In genomic region chr15:23304800-23305199, GRCh38 we compare ENCODE assay signal across 11 cellular contexts. TPM values are rescaled to one million over a fixed set of nuclear protein-coding genes. Genes with fewer than 3 reads are reported as not detected.
DNase-seq lines count a peak whose midpoint lies in the region; ATAC-seq and TF ChIP-seq lines count a peak whose summit lies in the region.
"Not testable (repeated sequence)": the region's sequence is repeated elsewhere in the genome, so short reads cannot be mapped to it uniquely, and the experiment has no call there.
"Had no signal": no experiment of that assay in that cellular context is flagged by ENCODE, and none has a peak within 500 bp of the region (broad histone marks: within the 10 kb centered on the region; RNA-seq: fewer than 3 reads in every experiment).

No MANE protein-coding gene starts in this region.

- POLR2A ChIA-PET in T-cell (lab: Charles Lee), result not testable (repeated sequence)

- H3K27me3 Mint-ChIP-seq in CD4-positive, CD25-positive, alpha-beta regulatory T cell; T-cell; activated naive CD4-positive, alpha-beta T cell treated with anti-CD3 and anti-CD28 coated beads, Interleukin-2, amount 50 U/mL, for 24 hours: not testable (repeated sequence)

- H3K36me3 Mint-ChIP-seq in CD4-positive, CD25-positive, alpha-beta regulatory T cell; activated naive CD4-positive, alpha-beta T cell treated with anti-CD3 and anti-CD28 coated beads, Interleukin-2, amount 50 U/mL, for 24 hours: not testable (repeated sequence)
- peaks cover 25% of the 10 kb centered on the region for H3K36me3 Mint-ChIP-seq in T-cell

- H2AFZ ChIP-seq in neural cell (ENCODE audit: low read depth, low read length), result not testable (repeated sequence)

- not testable (repeated sequence) for TF ChIP-seq CTCF in dorsolateral prefrontal cortex (IDR thresholded peaks at IDR 0.05 in 54 of 56, conservative IDR thresholded peaks at IDR 0.05 in 2 of 56; ENCODE audit: low read depth in 1 of 56, partially characterized antibody in 56 of 56); neural cell (IDR thresholded peaks at IDR 0.05; ENCODE audit: poor library complexity, severe bottlenecking); thoracic aorta (IDR thresholded peaks at IDR 0.05)

- not testable (repeated sequence) for H3K9me3 Mint-ChIP-seq in CD4-positive, CD25-positive, alpha-beta regulatory T cell; T-cell; activated naive CD4-positive, alpha-beta T cell treated with anti-CD3 and anti-CD28 coated beads, Interleukin-2, amount 50 U/mL, for 24 hours

- not testable (repeated sequence) for H4K20me1 ChIP-seq in neural cell (ENCODE audit: insufficient read depth)

- H3K27ac ChIP-seq in CD4-positive, CD25-positive, alpha-beta regulatory T cell (ENCODE audit: insufficient read depth, low read length, poor library complexity, severe bottlenecking); HUES64 (ENCODE audit: low read depth, low read length); iPS-20b (ENCODE audit: low read length); neural cell (ENCODE audit: low read length); thoracic aorta: not testable (repeated sequence)
- H3K27ac ChIP-seq in dorsolateral prefrontal cortex, result peak overlapping the region in 1 of 59 donors; percentile 4

- WGBS in HUES64, result 79% methylated on average over 4 of the region's 4 CpGs

- peak overlapping the region; percentile 77 to 97 (median 94) for H3K4me3 Mint-ChIP-seq in CD4-positive, CD25-positive, alpha-beta regulatory T cell
- peak overlapping the region; percentile 89 to 91 (median 91) for H3K4me3 Mint-ChIP-seq in T-cell
- H3K4me3 Mint-ChIP-seq in activated naive CD4-positive, alpha-beta T cell treated with anti-CD3 and anti-CD28 coated beads, Interleukin-2, amount 50 U/mL, for 24 hours, result peak overlapping the region; percentile 93

- TF ChIP-seq EP300 in neural cell (conservative IDR thresholded peaks at IDR 0.05; ENCODE audit: poor library complexity, severe bottlenecking), result not testable (repeated sequence)

- H3K9me3 ChIP-seq in CD4-positive, CD25-positive, alpha-beta regulatory T cell (ENCODE audit: control insufficient read depth in 2 of 2, low read length in 2 of 2); iPS-20b (ENCODE audit: insufficient read depth, low read depth, low read length); neural cell (ENCODE audit: low read length); thoracic aorta: not testable (repeated sequence)
- H3K9me3 ChIP-seq in HUES64 (ENCODE audit: insufficient read depth, low read depth, low read length), result peaks cover 33% of the 10 kb centered on the region

- peak overlapping the region; percentile 78 for H3K4me3 ChIP-seq in CD4-positive, CD25-positive, alpha-beta regulatory T cell (ENCODE audit: low read depth, low read length)
- H3K4me3 ChIP-seq in HUES64 (ENCODE audit: low read length) (peak overlapping the region; percentile 62), dorsolateral prefrontal cortex (peak overlapping the region in 37 of 59 donors; percentile 2 to 72 (median 55)), iPS-20b (ENCODE audit: low read length) (peak overlapping the region; percentile 61; the same call in 1 of the 2 replicates), neural cell (ENCODE audit: low read length) (peak overlapping the region; percentile 59), thoracic aorta (peak overlapping the region; percentile 71)

- not testable (repeated sequence) for DNase-seq in CD4-positive, CD25-positive, alpha-beta regulatory T cell; T-cell; dorsolateral prefrontal cortex; thoracic aorta (ENCODE audit: low spot score)

- CTCF ChIA-PET in T-cell (lab: Charles Lee), result not testable (repeated sequence)

- peaks cover 12% of the 10 kb centered on the region for H3K36me3 ChIP-seq in CD4-positive, CD25-positive, alpha-beta regulatory T cell (ENCODE audit: control insufficient read depth, insufficient read depth, low read length)
- peaks cover 21% of the 10 kb centered on the region for H3K36me3 ChIP-seq in HUES64 (ENCODE audit: insufficient read depth, low read length)
- H3K36me3 ChIP-seq in iPS-20b (ENCODE audit: insufficient read depth, low read depth, low read length), result peaks cover 13% of the 10 kb centered on the region
- H3K36me3 ChIP-seq in neural cell (ENCODE audit: insufficient read depth, low read length); thoracic aorta: not testable (repeated sequence)

- not testable (repeated sequence) for ATAC-seq in CD4-positive, CD25-positive, alpha-beta regulatory T cell (ENCODE audit: low read depth in 2 of 2); T-cell (replicated peaks in 1 of 4); thoracic aorta (ENCODE audit: insufficient number of reproducible peaks, low FRiP score, low read depth)

- TF ChIP-seq RAD21 in neural cell (conservative IDR thresholded peaks at IDR 0.05), result not testable (repeated sequence)

- H3K4me1 Mint-ChIP-seq in CD4-positive, CD25-positive, alpha-beta regulatory T cell, result peaks cover 11 to 46% (median 25%) of the 10 kb centered on the region in 4 donors
- H3K4me1 Mint-ChIP-seq in T-cell, result peaks cover 33 to 41% (median 40%) of the 10 kb centered on the region in 3 donors
- H3K4me1 Mint-ChIP-seq in activated naive CD4-positive, alpha-beta T cell treated with anti-CD3 and anti-CD28 coated beads, Interleukin-2, amount 50 U/mL, for 24 hours, result peaks cover 43% of the 10 kb centered on the region

- not testable (repeated sequence) for H3K9me2 ChIP-seq in neural cell (ENCODE audit: insufficient read depth, low read length)

- H3K4me2 ChIP-seq in neural cell (ENCODE audit: low read length), result not testable (repeated sequence)

- not testable (repeated sequence) for H3K79me2 ChIP-seq in neural cell (replicated peaks; ENCODE audit: insufficient read depth, low read length)

- H3K27ac Mint-ChIP-seq in CD4-positive, CD25-positive, alpha-beta regulatory T cell, result peak overlapping the region; percentile 20 to 89 (median 78)
- peak overlapping the region in 1 of 2 donors; percentile 87 for H3K27ac Mint-ChIP-seq in T-cell
- H3K27ac Mint-ChIP-seq in activated naive CD4-positive, alpha-beta T cell treated with anti-CD3 and anti-CD28 coated beads, Interleukin-2, amount 50 U/mL, for 24 hours, result peak overlapping the region; percentile 72

- not testable (repeated sequence) for H3K27me3 ChIP-seq in CD4-positive, CD25-positive, alpha-beta regulatory T cell (ENCODE audit: control insufficient read depth, insufficient read depth, low read length); HUES64 (ENCODE audit: insufficient read depth, low read length); dorsolateral prefrontal cortex; iPS-20b (ENCODE audit: insufficient read depth, low read length); neural cell (ENCODE audit: insufficient read depth, low read depth, low read length); thoracic aorta (replicated peaks; ENCODE audit: insufficient read depth)

- peaks cover 10% of the 10 kb centered on the region for H3K4me1 ChIP-seq in CD4-positive, CD25-positive, alpha-beta regulatory T cell (ENCODE audit: control insufficient read depth, insufficient read depth, low read length, poor library complexity, severe bottlenecking)
- H3K4me1 ChIP-seq in HUES64 (ENCODE audit: insufficient read depth, low read length); iPS-20b (ENCODE audit: insufficient read depth, low read length): not testable (repeated sequence)
- H3K4me1 ChIP-seq in thoracic aorta (ENCODE audit: control insufficient read depth in 1 of 2, low read depth in 2 of 2), result peaks cover 0 to 19% of the 10 kb centered on the region in 2 donors

- not testable (repeated sequence) for H3F3A ChIP-seq in neural cell (ENCODE audit: insufficient read depth, low read length, poor library complexity, severe bottlenecking)

- H3K9ac ChIP-seq in HUES64 (ENCODE audit: low read depth, low read length); iPS-20b (ENCODE audit: low read depth, low read length); neural cell (ENCODE audit: low read length): not testable (repeated sequence)

- intact Hi-C loops in dorsolateral prefrontal cortex (cut with DNase I), result not testable (repeated sequence)

RNA-seq across cellular contexts. Expression of gene GOLGA6L26, which starts 29.2 kb away (rescaled TPM):
- not detected for total RNA-seq in CD4-positive, CD25-positive, alpha-beta regulatory T cell
- polyA plus RNA-seq in CD4-positive, CD25-positive, alpha-beta regulatory T cell, result not detected
- not detected for polyA plus RNA-seq in HUES64 (2013, experiment 1 of 2)
- not detected for polyA plus RNA-seq in HUES64 (2013, experiment 2 of 2)
- total RNA-seq in T-cell (not detected), dorsolateral prefrontal cortex (1 to 10 TPM in 1 of 120 experiments, not detected in 119; 1.4 TPM), thoracic aorta (not detected)
- not detected in 2 replicates for polyA plus RNA-seq in neural cell
- not detected in 2 replicates for polyA minus RNA-seq in neural cell
- total RNA-seq: left cardiac atrium, ovary, ureter had no signal
- polyA plus RNA-seq: ovary had no signal

RNA-seq across cellular contexts. Expression of gene GOLGA8S, which starts 49.7 kb away (rescaled TPM):
- not detected for total RNA-seq in CD4-positive, CD25-positive, alpha-beta regulatory T cell
- not detected for polyA plus RNA-seq in CD4-positive, CD25-positive, alpha-beta regulatory T cell
- not detected for polyA plus RNA-seq in HUES64 (2013, experiment 1 of 2)
- not detected for polyA plus RNA-seq in HUES64 (2013, experiment 2 of 2)
- total RNA-seq in T-cell, result under 1 TPM; 0.30 to 0.60 (median 0.32) TPM
- total RNA-seq in dorsolateral prefrontal cortex, result 1 to 10 TPM in 101 of 120 experiments, under 1 TPM in 19; 0.34 to 5.0 (median 1.6) TPM
- not detected in 2 replicates for polyA plus RNA-seq in neural cell
- not detected in 2 replicates for polyA minus RNA-seq in neural cell
- total RNA-seq in thoracic aorta, result under 1 TPM; 0.14 to 0.42 TPM
